In genomic region chr5:112635771-112636170, GRCh38 we compare ENCODE assay signal across 17 cellular contexts.
DNase-seq lines count a peak whose midpoint lies in the region; FAIRE-seq and TF ChIP-seq lines count a peak whose summit lies in the region.
"Had no signal": no experiment of that assay in that cellular context is flagged by ENCODE, and none has a peak within 500 bp of the region (broad histone marks: within the 10 kb centered on the region; RNA-seq: fewer than 3 reads in every experiment).

No MANE protein-coding gene starts in this region.

- POLR2A ChIA-PET in A673 (lab: Charles Lee; ENCODE audit: low non-redundant PET): interaction anchor here (0.6 kb wide), 1 partner anchor 460 kb away, joined by 3 read pairs; no protein-coding TSS in a partner anchor

- H3K27ac ChIP-seq in A673 (ENCODE audit: low read depth, low read length, poor library complexity, severe bottlenecking) (peak overlapping the region; percentile 45), SK-N-MC (peak overlapping the region; percentile 51; the same call in 1 of the 2 replicates), kidney (ENCODE audit: low read depth in 2 of 2, low read length in 2 of 2) (peak overlapping the region; percentile 62 to 74), parathyroid adenoma (no peak overlapping the region)
- H3K27ac ChIP-seq: C4-2B, HL-60 had no signal

- peaks cover 11% of the 10 kb centered on the region for H3K9me3 Mint-ChIP-seq in nephron progenitor cell

- H3K27me3 ChIP-seq in A673 (replicated peaks; ENCODE audit: insufficient read depth, low read depth, low read length, poor library complexity) (no peaks in the 10 kb centered on the region), parathyroid adenoma (ENCODE audit: control insufficient read depth, insufficient read depth, low read length) (no peaks in the 10 kb centered on the region)
- H3K27me3 ChIP-seq: BE2C had no signal

- H3K4me1 ChIP-seq in A673 (ENCODE audit: insufficient read depth, low read length, poor library complexity, severe bottlenecking) (peaks cover 22% of the 10 kb centered on the region), kidney (ENCODE audit: control insufficient read depth in 1 of 2, insufficient read depth in 1 of 2, low read depth in 1 of 2, low read length in 2 of 2) (peaks cover 16 to 24% of the 10 kb centered on the region in 2 donors), parathyroid adenoma (no peaks in the 10 kb centered on the region)
- H3K4me1 ChIP-seq: BE2C had no signal

- no TSS peak for BruUV-seq in A673 (replicated peaks; lab: Mats Ljungman, UMichigan)

- no peak overlapping the region for H3K4me3 Mint-ChIP-seq in nephron progenitor cell
- H3K4me3 Mint-ChIP-seq: CD4-positive, alpha-beta memory T cell had no signal

- H3K27ac Mint-ChIP-seq in nephron progenitor cell: no peak overlapping the region
- H3K27ac Mint-ChIP-seq: CD4-positive, alpha-beta memory T cell had no signal

- H3K4me1 Mint-ChIP-seq in nephron progenitor cell: peaks cover 15% of the 10 kb centered on the region

- H3K27me3 Mint-ChIP-seq in nephron progenitor cell (ENCODE audit: low read depth, poor library complexity): peaks cover 5% of the 10 kb centered on the region

- no peaks in the 10 kb centered on the region for H3K36me3 Mint-ChIP-seq in nephron progenitor cell (ENCODE audit: low read depth)

- TF ChIP-seq CTCF in A673 (conservative IDR thresholded peaks at IDR 0.05; ENCODE audit: low read depth, low read length): no peak
- no peak for TF ChIP-seq CTCF in kidney (IDR thresholded peaks at IDR 0.05; ENCODE audit: borderline replicate concordance, extremely low read depth, insufficient read depth)
- TF ChIP-seq CTCF in parathyroid adenoma (IDR thresholded peaks at IDR 0.05): no peak
- TF ChIP-seq CTCF in nephron progenitor cell (IDR thresholded peaks at IDR 0.05): no peak

- CTCF ChIA-PET in A673 (lab: Charles Lee): no interaction called here

- H2AFZ ChIP-seq in parathyroid adenoma: peak overlapping the region; percentile 2

- H3K9me3 ChIP-seq in A673 (ENCODE audit: low read depth, low read length, poor library complexity, severe bottlenecking): no peaks in the 10 kb centered on the region
- H3K9me3 ChIP-seq in SK-N-MC (ENCODE audit: low read depth, low read length): no peaks in the 10 kb centered on the region
- H3K9me3 ChIP-seq in kidney (ENCODE audit: control insufficient read depth in 1 of 2, low read length in 2 of 2): no peaks in the 10 kb centered on the region
- H3K9me3 ChIP-seq in parathyroid adenoma (ENCODE audit: control insufficient read depth, low read length): no peaks in the 10 kb centered on the region
- H3K9me3 ChIP-seq: BE2C had no signal

- intact Hi-C loops in A673 (cut with micrococcal nuclease; ENCODE audit: unreplicated experiment) (no loop called here), kidney (cut with DNase I) (no loop called here)

- DNase-seq in A673 (ENCODE audit: low spot score) (peak; percentile 40), SK-N-MC (ENCODE audit: low read depth, low spot score) (no peak), kidney (no peak), DMS 273 (lab: John Stamatoyannopoulos, UW; ENCODE audit: unreplicated experiment) (no peak), ureter (ENCODE audit: low spot score) (no peak), activated gamma-delta T cell treated with Interleukin-2 at 50 U/mL for 16 hours (no peak), nephron progenitor cell (no peak)
- DNase-seq: BE2C; CD4-positive, alpha-beta memory T cell; DND-41; GDM1; HCEC 1CT had no signal

- no peak overlapping the region for H3K4me3 ChIP-seq in A673 (ENCODE audit: low read depth, low read length, poor library complexity, severe bottlenecking)
- no peak overlapping the region for H3K4me3 ChIP-seq in SK-N-MC
- H3K4me3 ChIP-seq in kidney (ENCODE audit: low read length in 2 of 2): no peak overlapping the region
- H3K4me3 ChIP-seq in parathyroid adenoma (ENCODE audit: low read depth, low read length): no peak overlapping the region

- FAIRE-seq in kidney (lab: Jason Lieb, UNC): peak; percentile 62
- FAIRE-seq: A204.1, GM12892 had no signal

- no peaks in the 10 kb centered on the region for H3K36me3 ChIP-seq in A673 (ENCODE audit: insufficient read depth, low read length, poor library complexity, severe bottlenecking)
- H3K36me3 ChIP-seq in SK-N-MC (ENCODE audit: insufficient read depth, low read length): no peaks in the 10 kb centered on the region
- H3K36me3 ChIP-seq in kidney (ENCODE audit: control insufficient read depth in 1 of 2, insufficient read depth in 2 of 2, low read length in 2 of 2): no peaks in the 10 kb centered on the region
- no peaks in the 10 kb centered on the region for H3K36me3 ChIP-seq in parathyroid adenoma (ENCODE audit: control insufficient read depth, insufficient read depth, low read length)
- H3K36me3 ChIP-seq: BE2C had no signal

- H3K4me2 ChIP-seq in parathyroid adenoma (ENCODE audit: low read length): no peak overlapping the region

- H3K79me2 ChIP-seq in parathyroid adenoma: no peaks in the 10 kb centered on the region

- H3K9ac ChIP-seq in SK-N-MC (ENCODE audit: insufficient read length) (no peak overlapping the region), kidney (ENCODE audit: low read length in 2 of 2) (no peak overlapping the region), parathyroid adenoma (no peak overlapping the region)
